Comparison of ENCODE assay signal across 22 cellular contexts in the genomic region with DNA sequence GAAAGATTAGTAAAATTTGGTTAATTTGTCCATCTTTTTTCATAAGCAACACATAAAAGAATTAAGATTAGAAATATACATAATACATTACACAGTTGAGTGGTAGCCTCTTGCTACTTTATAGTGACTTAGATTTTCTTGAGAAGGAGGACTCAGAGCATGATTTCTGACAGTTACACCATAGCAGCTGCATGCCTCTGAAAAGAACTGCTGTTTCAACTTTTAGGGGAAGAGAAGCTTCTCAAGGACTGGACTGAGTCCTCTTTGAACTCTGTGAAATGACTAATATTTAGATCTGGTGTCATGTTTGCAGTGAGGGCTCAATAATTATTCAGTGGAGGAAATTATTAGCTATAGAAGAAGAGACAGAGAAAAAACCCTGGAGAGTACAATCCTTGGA.
"Had no signal": no experiment of that assay in that cellular context is flagged by ENCODE, and none has a peak within 500 bp of the region (broad histone marks: within the 10 kb centered on the region; RNA-seq: fewer than 3 reads in every experiment).

No MANE protein-coding gene starts in this region.

- H3K9ac ChIP-seq: neural progenitor cell had no signal

- H3K27me3 Mint-ChIP-seq: dendritic cell treated with granulocyte-macrophage colony-stimulating factor and Interleukin-4, amounts not matched to agents 40 ng/mL and 50 ng/mL, for 4 days; effector memory CD8-positive, alpha-beta T cell; natural killer cell treated with Interleukin-12 subunit alpha and Interleukin-12 subunit beta and Interleukin-15 and Interleukin-18, amount 100 ng/mL, for 72 hours had no signal

- H3K36me3 Mint-ChIP-seq: natural killer cell treated with Interleukin-12 subunit alpha and Interleukin-12 subunit beta and Interleukin-15 and Interleukin-18, amount 100 ng/mL, for 72 hours; neural progenitor cell had no signal

- H3K4me3 ChIP-seq: esophagus squamous epithelium, heart left ventricle, lung, neural progenitor cell, ovary, right atrium auricular region, sigmoid colon, suprapubic skin, thyroid gland, upper lobe of left lung, uterus had no signal

- H2AFZ ChIP-seq: neural progenitor cell had no signal

- H3K36me3 ChIP-seq: esophagus squamous epithelium, heart left ventricle, neural progenitor cell, ovary, right atrium auricular region, sigmoid colon, suprapubic skin, thyroid gland, upper lobe of left lung, uterus had no signal

- H3K27ac ChIP-seq: epithelial cell of prostate, esophagus squamous epithelium, heart left ventricle, neural progenitor cell, ovary, right atrium auricular region, sigmoid colon, suprapubic skin, thyroid gland, upper lobe of left lung, uterus had no signal

- H3K4me1 ChIP-seq: thyroid gland, upper lobe of left lung, uterus had no signal

- DNase-seq: effector memory CD8-positive, alpha-beta T cell; esophagus squamous epithelium; heart left ventricle; hippocampal formation; left colon; left ventricle myocardium superior; nucleus accumbens; ovary; sigmoid colon; small intestine; stimulated activated CD4-positive, alpha-beta T cell treated with anti-CD3 and anti-CD28 coated beads, Interleukin-12 subunit alpha, Interleukin-12 subunit beta, amount 100 ng/mL, for 4 hours; stimulated activated naive CD4-positive, alpha-beta T cell treated with Interleukin-2 at 50 U/mL for 16 hours; thyroid gland; upper lobe of left lung; uterus had no signal

- H3K9me3 Mint-ChIP-seq: dendritic cell treated with granulocyte-macrophage colony-stimulating factor and Interleukin-4, amounts not matched to agents 40 ng/mL and 50 ng/mL, for 4 days; effector memory CD8-positive, alpha-beta T cell; natural killer cell treated with Interleukin-12 subunit alpha and Interleukin-12 subunit beta and Interleukin-15 and Interleukin-18, amount 100 ng/mL, for 72 hours; neural progenitor cell had no signal

- ATAC-seq: effector memory CD8-positive, alpha-beta T cell; heart left ventricle; left colon; left ventricle myocardium superior; natural killer cell treated with Interleukin-12 subunit alpha and Interleukin-12 subunit beta and Interleukin-15 and Interleukin-18, amount 100 ng/mL, for 72 hours had no signal

- H3K9me3 ChIP-seq: esophagus squamous epithelium, heart left ventricle, ovary, right atrium auricular region, sigmoid colon, suprapubic skin, thyroid gland, upper lobe of left lung, uterus had no signal

- H3K27ac Mint-ChIP-seq: dendritic cell treated with granulocyte-macrophage colony-stimulating factor and Interleukin-4, amounts not matched to agents 40 ng/mL and 50 ng/mL, for 4 days; effector memory CD8-positive, alpha-beta T cell; natural killer cell treated with Interleukin-12 subunit alpha and Interleukin-12 subunit beta and Interleukin-15 and Interleukin-18, amount 100 ng/mL, for 72 hours; neural progenitor cell had no signal

- H3K4me3 Mint-ChIP-seq: dendritic cell treated with granulocyte-macrophage colony-stimulating factor and Interleukin-4, amounts not matched to agents 40 ng/mL and 50 ng/mL, for 4 days; effector memory CD8-positive, alpha-beta T cell; natural killer cell treated with Interleukin-12 subunit alpha and Interleukin-12 subunit beta and Interleukin-15 and Interleukin-18, amount 100 ng/mL, for 72 hours; neural progenitor cell had no signal

- H3K4me2 ChIP-seq: neural progenitor cell had no signal

- H3K27me3 ChIP-seq: esophagus squamous epithelium, heart left ventricle, neural progenitor cell, ovary, right atrium auricular region, sigmoid colon, suprapubic skin, thyroid gland, upper lobe of left lung, uterus had no signal
